Comparison of ENCODE assay signal across 19 cellular contexts in the genomic region with DNA sequence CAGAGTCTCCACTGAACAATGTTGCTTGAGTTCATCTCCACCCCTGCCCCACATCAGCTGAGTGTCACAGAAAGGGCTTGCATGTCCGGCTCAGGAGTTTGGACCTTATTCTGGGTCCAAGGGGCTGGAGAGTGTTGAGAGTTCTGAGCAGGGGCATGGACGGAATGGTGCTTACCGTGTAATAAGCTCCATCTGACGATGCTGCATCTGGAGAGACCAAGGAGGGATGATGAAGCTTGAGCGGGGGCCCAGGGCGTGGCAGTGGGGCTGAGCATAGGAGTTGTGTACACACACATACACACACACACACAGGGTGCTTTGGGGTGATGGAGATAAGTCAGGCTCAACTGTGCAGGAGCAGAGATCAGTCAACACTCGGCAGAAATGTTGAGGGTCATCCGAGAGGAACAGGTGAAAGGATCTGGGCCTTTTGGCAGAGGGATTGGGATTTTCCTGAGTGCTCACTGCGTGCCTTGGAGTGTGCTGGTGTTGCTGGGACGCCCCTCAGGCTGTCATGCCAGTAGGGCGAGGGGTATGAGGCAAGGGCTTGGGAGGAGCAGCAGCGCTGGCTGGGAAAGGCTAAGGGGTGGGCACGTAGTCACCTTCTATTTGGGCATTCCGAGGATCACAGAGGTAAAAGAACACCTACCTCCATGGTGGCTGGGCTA. TPM values are rescaled to one million over a fixed set of nuclear protein-coding genes. Genes with fewer than 3 reads are reported as not detected.
A peak's percentile ranks its signal among the peaks of the same experiment; 100 is the strongest.
DNase-seq lines count a peak whose midpoint lies in the region; ATAC-seq and TF ChIP-seq lines count a peak whose summit lies in the region.
"Had no signal": no experiment of that assay in that cellular context is flagged by ENCODE, and none has a peak within 500 bp of the region (broad histone marks: within the 10 kb centered on the region; RNA-seq: fewer than 3 reads in every experiment).

No MANE protein-coding gene starts in this region.

- H3K4me2 ChIP-seq in MM.1S (ENCODE audit: low read depth, low read length), result no peak overlapping the region

- peaks cover 8% of the 10 kb centered on the region for H3K4me1 ChIP-seq in RWPE2 (ENCODE audit: insufficient read depth, poor library complexity, severe bottlenecking)
- H3K4me1 ChIP-seq in spleen, result peaks cover 15 to 66% (median 42%) of the 10 kb centered on the region in 6 donors
- peaks cover 15% of the 10 kb centered on the region; the same call in 1 of the 2 replicates for H3K4me1 ChIP-seq in MM.1S (ENCODE audit: low read length)

- no peak overlapping the region for H3K4me3 ChIP-seq in RWPE2 (ENCODE audit: severe bottlenecking)
- H3K4me3 ChIP-seq in spleen, result no peak overlapping the region
- H3K4me3 ChIP-seq in MM.1S (ENCODE audit: low read length), result no peak overlapping the region
- H3K4me3 ChIP-seq: body of pancreas, esophagus squamous epithelium, transverse colon had no signal

- WGBS in spleen, 5 donors, result 89 to 95% (median 92%) methylated on average over 14 of the region's 14 CpGs

- no peak for DNase-seq in activated CD4-positive, alpha-beta T cell treated with anti-CD3 and anti-CD28 coated beads for 36 hours
- no peak for DNase-seq in activated CD4-positive, alpha-beta T cell treated with anti-CD3 and anti-CD28 coated beads for 1 hour
- DNase-seq in RWPE2 (ENCODE audit: low spot score) (peak; percentile 14), glutamatergic neuron (no peak), spleen (peak; percentile 68), MM.1S (no peak)
- no peak for DNase-seq in activated T-cell treated with anti-CD3 and anti-CD28 coated beads, Interleukin-2, amount 50 U/mL, for 1 hour
- DNase-seq: CD4-positive, alpha-beta memory T cell; DMS79 treated with DMSO at 0.1 percent for 48 hours; esophagus squamous epithelium; NCI-H748 treated with DMSO at 0.1 percent for 48 hours; nephron progenitor cell; stimulated activated CD4-positive, alpha-beta T cell treated with anti-CD3 and anti-CD28 coated beads, Interleukin-4, amount 100 ng/mL, for 4 hours; transverse colon; WERI-Rb-1 had no signal

- no peaks in the 10 kb centered on the region for H3F3A ChIP-seq in MM.1S (ENCODE audit: insufficient read depth, low read length)

- no peak for TF ChIP-seq CTCF in RWPE2 (IDR thresholded peaks at IDR 0.05; ENCODE audit: poor library complexity, severe bottlenecking)
- no peak for TF ChIP-seq CTCF in glutamatergic neuron (IDR thresholded peaks at IDR 0.05; ENCODE audit: partially characterized antibody, unreplicated experiment)
- TF ChIP-seq CTCF in spleen (IDR thresholded peaks at IDR 0.05 in 8 of 11, conservative IDR thresholded peaks at IDR 0.05 in 3 of 11), result no peak
- TF ChIP-seq CTCF in MM.1S (IDR thresholded peaks at IDR 0.05; ENCODE audit: low read length), result no peak

- no peaks in the 10 kb centered on the region for H3K9me3 Mint-ChIP-seq in activated CD4-positive, alpha-beta T cell treated with anti-CD3 and anti-CD28 coated beads for 36 hours (ENCODE audit: low read depth)
- H3K9me3 Mint-ChIP-seq in glutamatergic neuron (ENCODE audit: unreplicated experiment), result peaks cover 15% of the 10 kb centered on the region
- H3K9me3 Mint-ChIP-seq: CD4-positive, alpha-beta memory T cell; nephron progenitor cell had no signal

- H3K27ac ChIP-seq in RWPE2 (ENCODE audit: poor library complexity, severe bottlenecking) (no peak overlapping the region), spleen (no peak overlapping the region), MM.1S (ENCODE audit: low read length) (no peak overlapping the region)
- H3K27ac ChIP-seq: heart left ventricle, transverse colon had no signal

- H3K36me3 Mint-ChIP-seq in activated CD4-positive, alpha-beta T cell treated with anti-CD3 and anti-CD28 coated beads for 36 hours (ENCODE audit: low read depth), result peaks cover 9% of the 10 kb centered on the region
- H3K36me3 Mint-ChIP-seq in glutamatergic neuron (ENCODE audit: unreplicated experiment), result peaks cover 5% of the 10 kb centered on the region

- H3K9me3 ChIP-seq in RWPE2 (ENCODE audit: severe bottlenecking), result no peaks in the 10 kb centered on the region
- H3K9me3 ChIP-seq in spleen, result no peaks in the 10 kb centered on the region
- no peaks in the 10 kb centered on the region for H3K9me3 ChIP-seq in MM.1S (replicated peaks; ENCODE audit: insufficient read depth, low read length)
- H3K9me3 ChIP-seq: body of pancreas, esophagus squamous epithelium, heart left ventricle, transverse colon had no signal

- intact Hi-C loops in activated CD4-positive, alpha-beta T cell treated with anti-CD3 and anti-CD28 coated beads for 36 hours (cut with DNase I, micrococcal nuclease), result no loop called here
- intact Hi-C loops in spleen (cut with DNase I; ENCODE audit: low total_unique reads), result no loop called here

- H3K4me1 Mint-ChIP-seq in activated CD4-positive, alpha-beta T cell treated with anti-CD3 and anti-CD28 coated beads for 36 hours, result peaks cover 66% of the 10 kb centered on the region
- peaks cover 34% of the 10 kb centered on the region for H3K4me1 Mint-ChIP-seq in glutamatergic neuron (ENCODE audit: low read depth, unreplicated experiment)

- CTCF ChIA-PET in activated CD4-positive, alpha-beta T cell treated with anti-CD3 and anti-CD28 coated beads for 36 hours (lab: Charles Lee), result interaction anchor here (0.7 kb wide), 1 partner anchor 14 kb away, joined by 3 read pairs; no protein-coding TSS in a partner anchor

- 0 out of 2 replicates have a peak, but pooled peaks cover 5% of the 10 kb centered on the region for H3K79me2 ChIP-seq in MM.1S (ENCODE audit: low read length)

- POLR2A ChIA-PET in activated CD4-positive, alpha-beta T cell treated with anti-CD3 and anti-CD28 coated beads for 36 hours (lab: Charles Lee), result interaction anchor here (0.6 kb wide), 1 partner anchor 9 kb away, joined by 3 read pairs; no protein-coding TSS in a partner anchor

- no peak overlapping the region for H3K9ac ChIP-seq in MM.1S (ENCODE audit: low read length)

- H3K27ac Mint-ChIP-seq in activated CD4-positive, alpha-beta T cell treated with anti-CD3 and anti-CD28 coated beads for 36 hours, result peak overlapping the region; percentile 32
- peak overlapping the region; percentile 79 for H3K27ac Mint-ChIP-seq in glutamatergic neuron (ENCODE audit: unreplicated experiment)
- H3K27ac Mint-ChIP-seq: nephron progenitor cell had no signal

- H3K27me3 ChIP-seq in RWPE2 (ENCODE audit: insufficient read depth, poor library complexity, severe bottlenecking) (no peaks in the 10 kb centered on the region), spleen (replicated peaks in 1 of 7) (no peaks in the 10 kb centered on the region), MM.1S (replicated peaks; ENCODE audit: insufficient read depth, low read length) (no peaks in the 10 kb centered on the region)
- H3K27me3 ChIP-seq: body of pancreas, esophagus squamous epithelium, heart left ventricle, transverse colon had no signal

- H4K20me1 ChIP-seq in MM.1S (ENCODE audit: insufficient read depth, low read length), result no peaks in the 10 kb centered on the region

- ATAC-seq in activated CD4-positive, alpha-beta T cell treated with anti-CD3 and anti-CD28 coated beads for 36 hours, result no peak
- ATAC-seq in RWPE2 (ENCODE audit: low read depth), result no peak
- no peak for ATAC-seq in GM19452 (IDR thresholded peaks at IDR 0.05; ENCODE audit: unreplicated experiment)
- ATAC-seq: body of pancreas, heart left ventricle, Panc1 had no signal

- H3K9me2 ChIP-seq in MM.1S (replicated peaks; ENCODE audit: insufficient read depth, low read length), result no peaks in the 10 kb centered on the region

- H3K36me3 ChIP-seq in RWPE2 (ENCODE audit: low read depth) (no peaks in the 10 kb centered on the region), spleen (peaks cover 0 to 2% (median 0%) of the 10 kb centered on the region in 6 donors), MM.1S (replicated peaks; ENCODE audit: insufficient read depth, low read length) (no peaks in the 10 kb centered on the region)
- H3K36me3 ChIP-seq: transverse colon had no signal

- no peak overlapping the region for H2AFZ ChIP-seq in MM.1S (ENCODE audit: low read length)

- no peak for TF ChIP-seq POLR2A in spleen (IDR thresholded peaks at IDR 0.05)

- no peaks in the 10 kb centered on the region for H3K27me3 Mint-ChIP-seq in activated CD4-positive, alpha-beta T cell treated with anti-CD3 and anti-CD28 coated beads for 36 hours
- peaks cover 20% of the 10 kb centered on the region for H3K27me3 Mint-ChIP-seq in glutamatergic neuron (ENCODE audit: unreplicated experiment)
- H3K27me3 Mint-ChIP-seq: CD4-positive, alpha-beta memory T cell had no signal

- peak overlapping the region; percentile 84 for H3K4me3 Mint-ChIP-seq in activated CD4-positive, alpha-beta T cell treated with anti-CD3 and anti-CD28 coated beads for 36 hours
- H3K4me3 Mint-ChIP-seq in glutamatergic neuron (ENCODE audit: unreplicated experiment), result peak overlapping the region; percentile 93

RNA-seq across cellular contexts. Expression of a gene that starts 2.3 kb away (rescaled TPM):
- total RNA-seq in activated CD4-positive, alpha-beta T cell treated with anti-CD3 and anti-CD28 coated beads for 36 hours, result 1 to 10 TPM; 9.2 to 9.8 TPM
- total RNA-seq in glutamatergic neuron (ENCODE audit: unreplicated experiment) (34.2 TPM), spleen (1 to 10 TPM; 5.6 to 9.5 (median 6.5) TPM)
- polyA plus RNA-seq in spleen, result 1 to 10 TPM; 1.6 to 6.5 (median 1.6) TPM

RNA-seq across cellular contexts. Expression of a gene that starts 2.6 kb away (rescaled TPM):
- 1 to 10 TPM; 9.0 to 9.8 TPM for total RNA-seq in activated CD4-positive, alpha-beta T cell treated with anti-CD3 and anti-CD28 coated beads for 36 hours
- 9.7 TPM for total RNA-seq in glutamatergic neuron (ENCODE audit: unreplicated experiment)
- 10 to 100 TPM in 2 of 7 donors, 1 to 10 TPM in 5; 6.0 to 13.6 (median 7.2) TPM for total RNA-seq in spleen
- 1 to 10 TPM; 1.2 to 3.4 (median 1.4) TPM for polyA plus RNA-seq in spleen

RNA-seq across cellular contexts. Expression of a gene that starts 51.6 kb away (rescaled TPM):
- total RNA-seq in activated CD4-positive, alpha-beta T cell treated with anti-CD3 and anti-CD28 coated beads for 36 hours, result 10 to 100 TPM; 59.4 to 85.2 TPM
- total RNA-seq in glutamatergic neuron (ENCODE audit: unreplicated experiment) (30.3 TPM), spleen (10 to 100 TPM; 17.4 to 35.7 (median 29.3) TPM)
- polyA plus RNA-seq in spleen, result 10 to 100 TPM; 30.7 to 34.0 (median 32.7) TPM

Comparison
In these comparisons a context has a peak if more than half of its experiments do, and no peak if none do; other contexts are left out.
1. DNase-seq: peak in RWPE2 (single experiment) and spleen (single experiment); none in activated CD4-positive, alpha-beta T cell treated with anti-CD3 and anti-CD28 coated beads for 36 hours (single experiment), activated CD4-positive, alpha-beta T cell treated with anti-CD3 and anti-CD28 coated beads for 1 hour (single experiment), glutamatergic neuron (single experiment), MM.1S (single experiment) and activated T-cell treated with anti-CD3 and anti-CD28 coated beads, Interleukin-2, amount 50 U/mL, for 1 hour (single experiment).